8 cellular contexts compared by ENCODE assay signal in genomic region chr10:113326160-113327111, GRCh38.
DNase-seq lines count a peak whose midpoint lies in the region; ATAC-seq and TF ChIP-seq lines count a peak whose summit lies in the region.

No MANE protein-coding gene starts in this region.

- no peak overlapping the region for H2AFZ ChIP-seq in fibroblast of lung (ENCODE audit: low read length)

- no peak overlapping the region for H3K4me2 ChIP-seq in fibroblast of lung (ENCODE audit: extremely low read depth, insufficient read depth, low read length)

- POLR2A ChIA-PET in AG04450 (lab: Yijun Ruan, JAX) = no interaction called here

- H3K27me3 ChIP-seq in AG04450 (ENCODE audit: control insufficient read depth, insufficient read depth, low read length) (peaks cover 14% of the 10 kb centered on the region), fibroblast of lung (ENCODE audit: control insufficient read depth, insufficient read depth, low read length) (peaks cover 7% of the 10 kb centered on the region)

- TF ChIP-seq CTCF in AG04450 (IDR thresholded peaks at IDR 0.05; ENCODE audit: low read depth, low read length) (peak; percentile 23), fibroblast of lung (conservative IDR thresholded peaks at IDR 0.05 in 1 of 2, IDR thresholded peaks at IDR 0.05 in 1 of 2; ENCODE audit: low read depth in 1 of 2, low read length in 2 of 2) (peak in 1 of 2 donors; percentile 19), retinal pigment epithelial cell (conservative IDR thresholded peaks at IDR 0.05; ENCODE audit: low read depth, low read length) (peak; percentile 38)

- no peak overlapping the region for H3K9ac ChIP-seq in fibroblast of lung (ENCODE audit: insufficient read depth, low read length)

- no peaks in the 10 kb centered on the region for H3K36me3 ChIP-seq in fibroblast of lung (ENCODE audit: control insufficient read depth, insufficient read depth, low read length)

- CTCF ChIA-PET in AG04450 (lab: Charles Lee) = no interaction called here

- no peaks in the 10 kb centered on the region for H3K79me2 ChIP-seq in fibroblast of lung (ENCODE audit: control insufficient read depth, insufficient read depth, low read length)

- H3K4me3 ChIP-seq in AG04450 (ENCODE audit: low read depth, low read length) (no peak overlapping the region), fibroblast of lung (replicated peaks in 1 of 4; ENCODE audit: control extremely low read depth in 1 of 4, insufficient read depth in 1 of 4, low read depth in 3 of 4, low read length in 4 of 4) (no peak overlapping the region), retinal pigment epithelial cell (ENCODE audit: low read length) (no peak overlapping the region)

- ATAC-seq in GM18867 (IDR thresholded peaks at IDR 0.05; ENCODE audit: unreplicated experiment) (peak; percentile 93), HG03095 (IDR thresholded peaks at IDR 0.05; ENCODE audit: unreplicated experiment) (peak; percentile 94), GM19324 (IDR thresholded peaks at IDR 0.05; ENCODE audit: low FRiP score, unreplicated experiment) (no peak)

- no peak for DNase-seq in AG04450 (ENCODE audit: low read depth, low spot score)
- DNase-seq in SK-MEL-5 (ENCODE audit: low read depth, low spot score) = peak; percentile 35
- DNase-seq in fibroblast of lung (ENCODE audit: low read depth in 2 of 2) = peak; percentile 67 to 90
- DNase-seq in retinal pigment epithelial cell (ENCODE audit: low read depth) = no peak
- no peak for DNase-seq in NCI-H2171 (lab: John Stamatoyannopoulos, UW)

- H4K20me1 ChIP-seq in fibroblast of lung (ENCODE audit: control insufficient read depth, extremely low read depth, insufficient read depth, low read length) = no peaks in the 10 kb centered on the region

- no peaks in the 10 kb centered on the region for H3K4me1 ChIP-seq in fibroblast of lung (ENCODE audit: control insufficient read depth, extremely low read depth, insufficient read depth, low read length)

- in situ Hi-C loops in SK-MEL-5 (cut with HindIII; ENCODE audit: low pct_unique_long_range_greater_than_20kb, low sequenced_read_pairs) = no loop called here

- no peak overlapping the region for H3K27ac ChIP-seq in AG04450 (ENCODE audit: low read depth, low read length)
- no peak overlapping the region for H3K27ac ChIP-seq in fibroblast of lung (ENCODE audit: insufficient read depth, low read length)

- H3K9me3 ChIP-seq in AG04450 (ENCODE audit: control insufficient read depth, insufficient read depth, low read length) (no peaks in the 10 kb centered on the region), fibroblast of lung (ENCODE audit: control insufficient read depth, insufficient read depth, low read depth, low read length) (no peaks in the 10 kb centered on the region)

Comparison
In these comparisons a context has a peak if more than half of its experiments do, and no peak if none do; other contexts are left out.
1. DNase-seq: peak in SK-MEL-5 (single experiment) and fibroblast of lung (2 of 2); none in AG04450 (single experiment), retinal pigment epithelial cell (single experiment) and NCI-H2171 (single experiment).